In genomic region chr1:109425391-109425790, GRCh38 we compare ENCODE assay signal across 8 cellular contexts. TPM values are rescaled to one million over a fixed set of nuclear protein-coding genes. Genes with fewer than 3 reads are reported as not detected.
DNase-seq lines count a peak whose midpoint lies in the region; ATAC-seq and TF ChIP-seq lines count a peak whose summit lies in the region.

No MANE protein-coding gene starts in this region.

- H3K9me3 ChIP-seq in cardiac muscle cell (ENCODE audit: low read depth) (no peaks in the 10 kb centered on the region), SK-N-MC (ENCODE audit: low read depth, low read length) (no peaks in the 10 kb centered on the region), esophagus muscularis mucosa (no peaks in the 10 kb centered on the region), parathyroid adenoma (ENCODE audit: control insufficient read depth, low read length) (no peaks in the 10 kb centered on the region)

- no peak for ATAC-seq in left cardiac atrium
- no peak for ATAC-seq in HG02759 (IDR thresholded peaks at IDR 0.05; ENCODE audit: unreplicated experiment)

- no peaks in the 10 kb centered on the region for H3K27me3 ChIP-seq in cardiac muscle cell
- H3K27me3 ChIP-seq in esophagus muscularis mucosa: no peaks in the 10 kb centered on the region
- no peaks in the 10 kb centered on the region for H3K27me3 ChIP-seq in parathyroid adenoma (ENCODE audit: control insufficient read depth, insufficient read depth, low read length)

- peak in 1 of 2 donors; percentile 25 for DNase-seq in cardiac muscle cell (ENCODE audit: low read depth in 1 of 2, low spot score in 1 of 2)
- no peak for DNase-seq in left cardiac atrium
- no peak for DNase-seq in SK-N-MC (ENCODE audit: low read depth, low spot score)
- no peak for DNase-seq in esophagus muscularis mucosa (ENCODE audit: extremely low spot score)
- DNase-seq in NCI-H1105 (lab: John Stamatoyannopoulos, UW): no peak
- DNase-seq in putamen (ENCODE audit: low spot score): no peak

- no peak for TF ChIP-seq EP300 in esophagus muscularis mucosa (IDR thresholded peaks at IDR 0.05)

- H3K27ac ChIP-seq in cardiac muscle cell (peak overlapping the region; percentile 82), SK-N-MC (peak overlapping the region; percentile 38; the same call in 1 of the 2 replicates), esophagus muscularis mucosa (replicated peaks in 1 of 4) (peak overlapping the region; percentile 84 to 94 (median 90)), parathyroid adenoma (peak overlapping the region; percentile 84)

- H2AFZ ChIP-seq in parathyroid adenoma: no peak overlapping the region

- H3K4me3 ChIP-seq in cardiac muscle cell (peak overlapping the region; percentile 89), SK-N-MC (peak overlapping the region; percentile 99), esophagus muscularis mucosa (peak overlapping the region; percentile 80 to 95 (median 90)), parathyroid adenoma (ENCODE audit: low read depth, low read length) (peak overlapping the region; percentile 79)

- intact Hi-C loops in left cardiac atrium (cut with DNase I): no loop called here
- intact Hi-C loops in esophagus muscularis mucosa (cut with DNase I): loop anchor here (5.0 kb wide), 3 partner anchors 42 to 107 kb away; partner anchors contain the start of genes ATXN7L2 and SYPL2

- peak overlapping the region; percentile 61 for H3K4me2 ChIP-seq in parathyroid adenoma (ENCODE audit: low read length)

- TF ChIP-seq POLR2A in esophagus muscularis mucosa (IDR thresholded peaks at IDR 0.05; ENCODE audit: low read depth): no peak

- H3K9ac ChIP-seq in SK-N-MC (ENCODE audit: insufficient read length) (peak overlapping the region; percentile 94), parathyroid adenoma (no peak overlapping the region)

- peaks cover 9% of the 10 kb centered on the region for H3K79me2 ChIP-seq in parathyroid adenoma

- 7% methylated on average over 4 of the region's 4 CpGs for WGBS in esophagus muscularis mucosa

- peaks cover 12% of the 10 kb centered on the region for H3K4me1 ChIP-seq in cardiac muscle cell (ENCODE audit: low read depth)
- H3K4me1 ChIP-seq in esophagus muscularis mucosa: peaks cover 31 to 48% (median 44%) of the 10 kb centered on the region in 4 donors
- no peaks in the 10 kb centered on the region for H3K4me1 ChIP-seq in parathyroid adenoma

- no peak for TF ChIP-seq CTCF in cardiac muscle cell (IDR thresholded peaks at IDR 0.05; ENCODE audit: low read depth, low read length)
- TF ChIP-seq CTCF in esophagus muscularis mucosa (IDR thresholded peaks at IDR 0.05): no peak
- TF ChIP-seq CTCF in parathyroid adenoma (IDR thresholded peaks at IDR 0.05): no peak

- H3K36me3 ChIP-seq in cardiac muscle cell (peaks cover 10% of the 10 kb centered on the region), SK-N-MC (ENCODE audit: insufficient read depth, low read length) (peaks cover 15% of the 10 kb centered on the region), esophagus muscularis mucosa (peaks cover 13 to 16% (median 13%) of the 10 kb centered on the region in 4 donors), parathyroid adenoma (ENCODE audit: control insufficient read depth, insufficient read depth, low read length) (no peaks in the 10 kb centered on the region)

RNA-seq across cellular contexts. Expression of gene PSMA5, which starts 0.9 kb away (rescaled TPM):
- 23.9 and 24.8 TPM in 2 replicates for total RNA-seq in cardiac muscle cell
- polyA plus RNA-seq in cardiac muscle cell: 96.6 and 103 TPM in 2 replicates
- 10 to 100 TPM; 41.5 to 62.8 TPM for total RNA-seq in left cardiac atrium
- 10 to 100 TPM; 15.8 to 29.8 (median 27.4) TPM for total RNA-seq in esophagus muscularis mucosa

RNA-seq across cellular contexts. Expression of gene SORT1, which starts 27.7 kb away (rescaled TPM):
- total RNA-seq in cardiac muscle cell (25.0 and 25.9 TPM in 2 replicates), left cardiac atrium (100 to 1,000 TPM; 139 to 157 TPM), esophagus muscularis mucosa (100 to 1,000 TPM in 3 of 4 donors, 10 to 100 TPM in 1; 92.6 to 136 (median 134) TPM)
- polyA plus RNA-seq in cardiac muscle cell: 27.6 and 35.8 TPM in 2 replicates

RNA-seq across cellular contexts. Expression of gene SYPL2, which starts 41.0 kb away (rescaled TPM):
- 10.7 and 17.8 TPM in 2 replicates for total RNA-seq in cardiac muscle cell
- 17.0 and 27.3 TPM in 2 replicates for polyA plus RNA-seq in cardiac muscle cell
- 10 to 100 TPM; 12.3 to 15.4 TPM for total RNA-seq in left cardiac atrium
- 1 to 10 TPM; 2.7 to 8.0 (median 4.6) TPM for total RNA-seq in esophagus muscularis mucosa

RNA-seq across cellular contexts. Expression of gene ATXN7L2, which starts 58.3 kb away (rescaled TPM):
- total RNA-seq in cardiac muscle cell (14.7 and 17.8 TPM in 2 replicates), left cardiac atrium (1 to 10 TPM; 2.5 to 3.4 TPM), esophagus muscularis mucosa (1 to 10 TPM; 2.2 to 3.3 (median 2.7) TPM)
- polyA plus RNA-seq in cardiac muscle cell: 7.0 and 11.9 TPM in 2 replicates

Comparison
In these comparisons a context has a peak if more than half of its experiments do, and no peak if none do; other contexts are left out.
1. H3K27ac ChIP-seq: peak in every context shown above with its lines; median percentile 90 in esophagus muscularis mucosa; 84 in parathyroid adenoma; 82 in cardiac muscle cell; 38 in SK-N-MC.